ENCODE assay signal across 13 cellular contexts in the genomic region with DNA sequence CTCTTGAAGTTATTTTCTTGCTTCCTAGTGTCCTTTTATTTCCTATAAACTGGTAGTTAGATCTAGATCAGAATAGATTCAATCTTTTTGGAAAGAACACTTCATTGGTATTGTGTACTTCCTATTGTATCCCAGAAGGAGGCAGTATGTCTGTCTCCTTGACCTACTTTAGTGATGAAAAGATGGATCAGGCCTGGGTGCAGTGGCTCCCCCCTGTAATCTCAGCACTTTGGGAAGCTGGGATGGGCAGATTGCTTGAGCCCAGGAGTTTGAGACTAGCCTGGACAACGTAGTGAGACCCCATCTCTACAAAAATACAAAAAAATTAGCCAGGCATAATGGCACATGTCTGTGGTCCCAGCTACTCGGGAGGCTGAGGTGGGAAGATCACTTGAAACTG. TPM values are rescaled to one million over a fixed set of nuclear protein-coding genes. Genes with fewer than 3 reads are reported as not detected.
A peak's percentile ranks its signal among the peaks of the same experiment; 100 is the strongest.
DNase-seq lines count a peak whose midpoint lies in the region; ATAC-seq and TF ChIP-seq lines count a peak whose summit lies in the region.
"Had no signal": no experiment of that assay in that cellular context is flagged by ENCODE, and none has a peak within 500 bp of the region (broad histone marks: within the 10 kb centered on the region; RNA-seq: fewer than 3 reads in every experiment).

No MANE protein-coding gene starts in this region.

- H3K4me1 ChIP-seq in mammary epithelial cell (ENCODE audit: insufficient read depth, low read length) (peaks cover 8% of the 10 kb centered on the region), OCI-LY1 (ENCODE audit: insufficient read depth, low read length, severe bottlenecking) (no peaks in the 10 kb centered on the region), upper lobe of right lung (no peaks in the 10 kb centered on the region)

- in situ Hi-C loops in mammary epithelial cell (cut with MboI; ENCODE audit: low sequenced_read_pairs in 2 of 2), result no loop called here

- H3K4me2 ChIP-seq in mammary epithelial cell (ENCODE audit: insufficient read depth, low read depth, low read length) (no peak overlapping the region), OCI-LY1 (ENCODE audit: low read length) (no peak overlapping the region)

- no peaks in the 10 kb centered on the region for H3K36me3 Mint-ChIP-seq in MCF 10A (ENCODE audit: insufficient read depth, unreplicated experiment)
- H3K36me3 Mint-ChIP-seq: activated naive CD8-positive, alpha-beta T cell treated with anti-CD3 and anti-CD28 coated beads, Interleukin-2, amount 10 ng/mL, durations not matched to agents 7 days and 5 days had no signal

- peaks cover 24% of the 10 kb centered on the region for H3K27me3 Mint-ChIP-seq in MCF 10A (ENCODE audit: insufficient read depth, unreplicated experiment)

- no peak overlapping the region for H3K4me3 ChIP-seq in mammary epithelial cell (replicated peaks in 1 of 3; ENCODE audit: insufficient read depth in 1 of 3, low read depth in 2 of 3, low read length in 3 of 3)
- no peak overlapping the region for H3K4me3 ChIP-seq in OCI-LY1 (ENCODE audit: low read depth, low read length, poor library complexity, severe bottlenecking)
- no peak overlapping the region for H3K4me3 ChIP-seq in fibroblast of mammary gland (ENCODE audit: control insufficient read depth, low read depth, low read length)
- H3K4me3 ChIP-seq in upper lobe of right lung, result no peak overlapping the region

- ATAC-seq in upper lobe of right lung (no peak), HG03342 (IDR thresholded peaks at IDR 0.05; ENCODE audit: unreplicated experiment) (no peak)

- no peaks in the 10 kb centered on the region for H3F3A ChIP-seq in OCI-LY1 (ENCODE audit: insufficient read depth, low read length)

- POLR2A ChIA-PET in MCF 10A (lab: Yijun Ruan, JAX), result no interaction called here

- peak; percentile 45 for TF ChIP-seq CTCF in MCF 10A (IDR thresholded peaks at IDR 0.05; ENCODE audit: unreplicated experiment)
- peak in 1 of 2 donors; percentile 40 for TF ChIP-seq CTCF in mammary epithelial cell (conservative IDR thresholded peaks at IDR 0.05 in 1 of 2, IDR thresholded peaks at IDR 0.05 in 1 of 2; ENCODE audit: extremely low read depth in 1 of 2, insufficient read depth in 1 of 2, low read depth in 1 of 2, low read length in 2 of 2)
- TF ChIP-seq CTCF in OCI-LY1 (IDR thresholded peaks at IDR 0.05; ENCODE audit: low read length), result peak; percentile 37; the same call in 1 of the 2 replicates
- peak; percentile 36 for TF ChIP-seq CTCF in fibroblast of mammary gland (conservative IDR thresholded peaks at IDR 0.05; ENCODE audit: control insufficient read depth, insufficient read depth, low read depth, low read length)
- TF ChIP-seq CTCF in upper lobe of right lung (IDR thresholded peaks at IDR 0.05), result peak; percentile 7

- dilution Hi-C loops in mammary epithelial cell (cut with HindIII; ENCODE audit: low sequenced_read_pairs), result no loop called here

- DNase-seq in MCF 10A (ENCODE audit: unreplicated experiment) (peak; percentile 16), mammary epithelial cell (no peak), fibroblast of mammary gland (ENCODE audit: low read depth) (peak; percentile 8), upper lobe of right lung (no peak), inferior parietal cortex (ENCODE audit: extremely low spot score) (no peak), NCI-H510A (lab: John Stamatoyannopoulos, UW) (no peak)
- DNase-seq: activated naive CD8-positive, alpha-beta T cell treated with anti-CD3 and anti-CD28 coated beads, Interleukin-2, amount 10 ng/mL, durations not matched to agents 7 days and 5 days; GF-D8; NCI-H524 treated with DMSO at 0.1 percent for 48 hours; SW 1271 had no signal

- H3K9me3 ChIP-seq in mammary epithelial cell (replicated peaks; ENCODE audit: insufficient read depth, low read length), result no peaks in the 10 kb centered on the region
- no peaks in the 10 kb centered on the region for H3K9me3 ChIP-seq in OCI-LY1 (ENCODE audit: low read length)
- no peaks in the 10 kb centered on the region for H3K9me3 ChIP-seq in upper lobe of right lung

- BruUV-seq in MCF 10A (replicated peaks; lab: Mats Ljungman, UMichigan) (no TSS peak), mammary epithelial cell (replicated peaks; lab: Mats Ljungman, UMichigan) (no TSS peak)

- H3K9ac ChIP-seq in mammary epithelial cell (ENCODE audit: insufficient read depth, low read length) (no peak overlapping the region), OCI-LY1 (ENCODE audit: low read length) (no peak overlapping the region)

- H3K27ac Mint-ChIP-seq in MCF 10A (ENCODE audit: low read depth, unreplicated experiment), result no peak overlapping the region
- H3K27ac Mint-ChIP-seq: activated naive CD8-positive, alpha-beta T cell treated with anti-CD3 and anti-CD28 coated beads, Interleukin-2, amount 10 ng/mL, durations not matched to agents 7 days and 5 days; B cell had no signal

- H3K4me1 Mint-ChIP-seq in MCF 10A (ENCODE audit: insufficient read depth, unreplicated experiment), result peaks cover 6% of the 10 kb centered on the region
- H3K4me1 Mint-ChIP-seq: activated naive CD8-positive, alpha-beta T cell treated with anti-CD3 and anti-CD28 coated beads, Interleukin-2, amount 10 ng/mL, durations not matched to agents 7 days and 5 days; B cell had no signal

- no peaks in the 10 kb centered on the region for H3K9me2 ChIP-seq in OCI-LY1 (ENCODE audit: low read depth, low read length)

- 90% methylated on average over 2 of the region's 2 CpGs for WGBS in mammary epithelial cell (ENCODE audit: low coverage, missing lambda C conversion rate)

- H4K20me1 ChIP-seq in mammary epithelial cell (ENCODE audit: insufficient read depth, low read length) (no peaks in the 10 kb centered on the region), OCI-LY1 (ENCODE audit: insufficient read depth, low read length) (no peaks in the 10 kb centered on the region)

- no peaks in the 10 kb centered on the region for H3K79me2 ChIP-seq in mammary epithelial cell (ENCODE audit: insufficient read depth, low read length)
- H3K79me2 ChIP-seq in OCI-LY1 (ENCODE audit: insufficient read depth, low read length), result no peaks in the 10 kb centered on the region

- H3K36me3 ChIP-seq in mammary epithelial cell (ENCODE audit: insufficient read depth, low read length) (no peaks in the 10 kb centered on the region), OCI-LY1 (ENCODE audit: insufficient read depth, low read length) (no peaks in the 10 kb centered on the region), upper lobe of right lung (no peaks in the 10 kb centered on the region)

- H3K4me3 Mint-ChIP-seq in MCF 10A (ENCODE audit: unreplicated experiment), result no peak overlapping the region
- H3K4me3 Mint-ChIP-seq: activated naive CD8-positive, alpha-beta T cell treated with anti-CD3 and anti-CD28 coated beads, Interleukin-2, amount 10 ng/mL, durations not matched to agents 7 days and 5 days; B cell had no signal

- CTCF ChIA-PET in MCF 10A (lab: Yijun Ruan, JAX), result interaction anchor here (1.5 kb wide), 1 partner anchor 27 kb away, joined by 4 read pairs; no protein-coding TSS in a partner anchor
- CTCF ChIA-PET in mammary epithelial cell (lab: Charles Lee; ENCODE audit: low non-redundant PET), result interaction anchor here (0.6 kb wide), 2 partner anchors 96 to 106 kb away, joined by 5 to 29 read pairs; a partner anchor contains a TSS

- H2AFZ ChIP-seq in mammary epithelial cell (ENCODE audit: low read depth, low read length), result no peak overlapping the region
- H2AFZ ChIP-seq in OCI-LY1 (ENCODE audit: low read length), result no peak overlapping the region

- H3K27ac ChIP-seq in mammary epithelial cell (ENCODE audit: insufficient read depth, low read depth, low read length), result no peak overlapping the region
- no peak overlapping the region for H3K27ac ChIP-seq in OCI-LY1 (ENCODE audit: low read depth, low read length, poor library complexity, severe bottlenecking)
- no peak overlapping the region for H3K27ac ChIP-seq in upper lobe of right lung

- H3K27me3 ChIP-seq in mammary epithelial cell (ENCODE audit: insufficient read depth, low read length) (peaks cover 2% of the 10 kb centered on the region), OCI-LY1 (ENCODE audit: insufficient read depth, low read length) (no peaks in the 10 kb centered on the region; the same call in 1 of the 2 replicates), upper lobe of right lung (no peaks in the 10 kb centered on the region)

- intact Hi-C loops in MCF 10A (cut with micrococcal nuclease) (loop anchor here (1.0 kb wide), 1 partner anchor 105 kb away; no protein-coding TSS in a partner anchor), mammary epithelial cell (cut with micrococcal nuclease) (loop anchor here (1.0 kb wide), 1 partner anchor 105 kb away; no protein-coding TSS in a partner anchor), upper lobe of right lung (cut with DNase I) (no loop called here)

- no peaks in the 10 kb centered on the region for H3K9me3 Mint-ChIP-seq in MCF 10A (ENCODE audit: unreplicated experiment)
- H3K9me3 Mint-ChIP-seq: activated naive CD8-positive, alpha-beta T cell treated with anti-CD3 and anti-CD28 coated beads, Interleukin-2, amount 10 ng/mL, durations not matched to agents 7 days and 5 days had no signal

RNA-seq across cellular contexts. Expression of a gene that starts 12.0 kb away (rescaled TPM):
- total RNA-seq in MCF 10A (2022), result 0.10 and 0.37 TPM in 2 replicates
- under 1 TPM; under 0.01 to 0.21 TPM for total RNA-seq in mammary epithelial cell
- polyA plus RNA-seq in mammary epithelial cell, result 0.01 TPM
- polyA minus RNA-seq in mammary epithelial cell, result 0.05 TPM
- total RNA-seq in upper lobe of right lung, result 0.43 TPM

Comparison
In these comparisons a context has a peak if more than half of its experiments do, and no peak if none do; other contexts are left out.
1. DNase-seq: peak in MCF 10A (single experiment) and fibroblast of mammary gland (single experiment); none in mammary epithelial cell (single experiment), upper lobe of right lung (single experiment), inferior parietal cortex (single experiment) and NCI-H510A (single experiment).